In genomic region chr10:22893776-22894175, GRCh38 we compare ENCODE assay signal across 26 cellular contexts. TPM values are rescaled to one million over a fixed set of nuclear protein-coding genes. Genes with fewer than 3 reads are reported as not detected.
"Had no signal": no experiment of that assay in that cellular context is flagged by ENCODE, and none has a peak within 500 bp of the region (broad histone marks: within the 10 kb centered on the region; RNA-seq: fewer than 3 reads in every experiment).

No MANE protein-coding gene starts in this region.

- H3K27ac ChIP-seq: PC-9, Peyer's patch, SJCRH30 had no signal

- H3K4me3 ChIP-seq: MG63, PC-9, Peyer's patch, SJCRH30 had no signal

- H3K27me3 ChIP-seq: MG63, Peyer's patch, SJCRH30 had no signal

- H3K36me3 ChIP-seq: MG63, Peyer's patch, SJCRH30 had no signal

- ATAC-seq: SK-N-SH treated with all-trans-retinoic acid at 6 μM for 48 hours had no signal

- H3K4me1 ChIP-seq: Peyer's patch had no signal

- H2AFZ ChIP-seq: PC-9 had no signal

- H3K9me3 ChIP-seq: Peyer's patch had no signal

- DNase-seq: Karpas-422, KBM-7, MG63, NCI-H1092, NCI-H1105 treated with DMSO at 0.1 percent for 48 hours, NCI-H1417 treated with DMSO at 0.1 percent for 48 hours, NCI-H146, NCI-H1694 treated with DMSO at 0.1 percent for 48 hours, NCI-H1930, NCI-H2081 treated with DMSO at 0.1 percent for 48 hours, NCI-H2171, NCI-H226, NCI-H446, NCI-H510A, NCI-H524 treated with DMSO at 0.1 percent for 48 hours, NCI-H69, NCI-H774, PC-9, Peyer's patch, SHP77 treated with DMSO at 0.1 percent for 48 hours, SJCRH30 had no signal

- H3K4me2 ChIP-seq: PC-9 had no signal

RNA-seq across cellular contexts. Expression of gene ARMC3, which starts 34.1 kb away (rescaled TPM):
- total RNA-seq: HT-29, OCI-LY7, Peyer's patch, Right ventricle myocardium inferior, RPMI7951, SJCRH30 had no signal
